ENCODE assay signal across 1 cellular context in the genomic region with DNA sequence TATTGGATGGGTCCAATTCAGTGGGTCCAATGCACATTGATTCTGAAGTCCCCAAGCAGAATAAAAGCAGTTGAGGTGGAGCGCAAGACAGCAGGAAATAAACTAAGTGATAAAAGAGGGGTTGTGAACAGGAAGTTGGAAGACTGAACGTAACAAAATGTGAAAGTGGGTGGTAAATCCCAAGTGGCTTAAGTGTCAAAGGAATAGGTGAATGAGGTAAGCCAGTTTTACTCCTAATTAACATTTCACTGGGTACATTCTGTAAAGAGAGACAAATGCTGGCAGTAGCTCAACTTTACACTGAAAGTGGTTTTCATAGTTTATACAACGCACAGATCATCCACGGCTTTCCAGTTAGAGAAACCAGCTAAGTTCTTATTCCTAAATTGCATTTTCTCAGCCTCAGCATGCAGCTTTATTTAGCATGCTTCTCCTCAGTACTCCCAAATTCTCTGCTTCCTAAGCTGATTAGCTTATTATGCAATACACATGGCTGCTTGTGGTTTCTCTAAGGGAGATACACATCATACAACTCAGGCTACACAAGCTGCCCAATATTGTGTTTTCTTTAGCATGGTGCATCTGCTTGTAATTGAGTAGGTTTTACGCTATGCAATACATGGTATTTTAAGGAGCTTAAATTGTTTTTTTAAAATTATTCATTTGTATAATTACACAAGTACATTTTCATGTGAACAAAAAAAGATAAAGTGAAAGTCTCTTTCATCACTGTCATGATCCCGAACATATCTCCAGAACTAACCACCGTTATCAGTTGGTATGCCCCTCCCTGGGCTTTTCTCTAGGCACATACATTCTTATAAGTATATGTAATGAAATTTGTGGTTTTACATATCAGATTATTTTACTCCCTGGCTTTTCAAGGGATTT.
TF ChIP-seq lines count a peak whose summit lies in the region.

No MANE protein-coding gene starts in this region.

TF ChIP-seq in K562, 482 proteins besides CTCF, POLR2A, EP300 and RAD21 (continued from another document and continues in another):
- TF ChIP-seq HMG20B (CRISPR knock-in tag; IDR thresholded peaks at IDR 0.05) (no peak), CREM (IDR thresholded peaks at IDR 0.05; ENCODE audit: low read depth) (no peak), CSDE1 (IDR thresholded peaks at IDR 0.05) (no peak), PCBP1 (IDR thresholded peaks at IDR 0.05; ENCODE audit: low read depth, low read length, poor library complexity, severe bottlenecking) (no peak), KDM5B (IDR thresholded peaks at IDR 0.05; ENCODE audit: insufficient replicate concordance, low read depth, low read length) (peak; percentile 32), ZNF561 (CRISPR knock-in tag; conservative IDR thresholded peaks at IDR 0.05) (no peak), NFIX (CRISPR knock-in tag; IDR thresholded peaks at IDR 0.05; ENCODE audit: low read depth) (no peak), SIN3B (IDR thresholded peaks at IDR 0.05; ENCODE audit: low read depth) (no peak), CHD2 (IDR thresholded peaks at IDR 0.05; ENCODE audit: low read depth, low read length) (no peak), HNRNPH1 (optimal IDR thresholded peaks at IDR 0.05; ENCODE audit: low read depth, low read length) (no peak), SNRNP70 (optimal IDR thresholded peaks at IDR 0.05; ENCODE audit: low read depth, low read length) (no peak), TOE1 (IDR thresholded peaks at IDR 0.05; ENCODE audit: borderline replicate concordance) (no peak), TOE1 (CRISPR knock-in tag; IDR thresholded peaks at IDR 0.05; ENCODE audit: borderline replicate concordance, low read depth) (no peak), ELF1 (tag; IDR thresholded peaks at IDR 0.05) (no peak), XRCC5 (IDR thresholded peaks at IDR 0.05; ENCODE audit: low read depth, low read length) (no peak), RCOR1 (IDR thresholded peaks at IDR 0.05; ENCODE audit: borderline replicate concordance in 1 of 2, low read depth in 2 of 2, low read length in 2 of 2) (peak in 1 of 2 experiments; percentile 60; a peak in 1 of 4 replicates), MAZ (CRISPR knock-in tag; conservative IDR thresholded peaks at IDR 0.05 in 1 of 2, IDR thresholded peaks at IDR 0.05 in 1 of 2) (no peak), ZNF324 (CRISPR knock-in tag; IDR thresholded peaks at IDR 0.05) (no peak), ZNF830 (CRISPR knock-in tag; IDR thresholded peaks at IDR 0.05) (no peak), NR2C2 (CRISPR knock-in tag; IDR thresholded peaks at IDR 0.05) (no peak), NR2C2 (tag; IDR thresholded peaks at IDR 0.05) (no peak), MTA3 (IDR thresholded peaks at IDR 0.05; ENCODE audit: borderline replicate concordance) (no peak), BMI1 (IDR thresholded peaks at IDR 0.05; ENCODE audit: low read length) (no peak), HEY1 (CRISPR knock-in tag; IDR thresholded peaks at IDR 0.05; ENCODE audit: borderline replicate concordance) (no peak), ZNF644 (tag; IDR thresholded peaks at IDR 0.05; ENCODE audit: low read depth) (no peak), HNRNPL (IDR thresholded peaks at IDR 0.05; ENCODE audit: low read depth, low read length) (no peak), XRCC3 (IDR thresholded peaks at IDR 0.05) (no peak), YBX1 (IDR thresholded peaks at IDR 0.05) (no peak), TCF7 (IDR thresholded peaks at IDR 0.05; ENCODE audit: borderline replicate concordance) (no peak), NFE2L1 (tag; IDR thresholded peaks at IDR 0.05; ENCODE audit: borderline replicate concordance, low read depth) (no peak), ZNF184 (CRISPR knock-in tag; IDR thresholded peaks at IDR 0.05) (no peak)
- TF ChIP-seq, protein P1, sequence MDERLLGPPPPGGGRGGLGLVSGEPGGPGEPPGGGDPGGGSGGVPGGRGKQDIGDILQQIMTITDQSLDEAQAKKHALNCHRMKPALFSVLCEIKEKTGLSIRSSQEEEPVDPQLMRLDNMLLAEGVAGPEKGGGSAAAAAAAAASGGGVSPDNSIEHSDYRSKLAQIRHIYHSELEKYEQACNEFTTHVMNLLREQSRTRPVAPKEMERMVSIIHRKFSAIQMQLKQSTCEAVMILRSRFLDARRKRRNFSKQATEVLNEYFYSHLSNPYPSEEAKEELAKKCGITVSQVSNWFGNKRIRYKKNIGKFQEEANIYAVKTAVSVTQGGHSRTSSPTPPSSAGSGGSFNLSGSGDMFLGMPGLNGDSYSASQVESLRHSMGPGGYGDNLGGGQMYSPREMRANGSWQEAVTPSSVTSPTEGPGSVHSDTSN (CRISPR knock-in tag; IDR thresholded peaks at IDR 0.05; ENCODE audit: low read depth), result no peak
- TF ChIP-seq, protein P1 (tag; conservative IDR thresholded peaks at IDR 0.05; ENCODE audit: low read depth), result peak; percentile 31; the same call in 1 of the 2 replicates
- TF ChIP-seq, protein P2, sequence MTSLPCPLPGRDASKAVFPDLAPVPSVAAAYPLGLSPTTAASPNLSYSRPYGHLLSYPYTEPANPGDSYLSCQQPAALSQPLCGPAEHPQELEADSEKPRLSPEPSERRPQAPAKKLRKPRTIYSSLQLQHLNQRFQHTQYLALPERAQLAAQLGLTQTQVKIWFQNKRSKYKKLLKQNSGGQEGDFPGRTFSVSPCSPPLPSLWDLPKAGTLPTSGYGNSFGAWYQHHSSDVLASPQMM (CRISPR knock-in tag; IDR thresholded peaks at IDR 0.05), result no peak
- TF ChIP-seq, protein P3, sequence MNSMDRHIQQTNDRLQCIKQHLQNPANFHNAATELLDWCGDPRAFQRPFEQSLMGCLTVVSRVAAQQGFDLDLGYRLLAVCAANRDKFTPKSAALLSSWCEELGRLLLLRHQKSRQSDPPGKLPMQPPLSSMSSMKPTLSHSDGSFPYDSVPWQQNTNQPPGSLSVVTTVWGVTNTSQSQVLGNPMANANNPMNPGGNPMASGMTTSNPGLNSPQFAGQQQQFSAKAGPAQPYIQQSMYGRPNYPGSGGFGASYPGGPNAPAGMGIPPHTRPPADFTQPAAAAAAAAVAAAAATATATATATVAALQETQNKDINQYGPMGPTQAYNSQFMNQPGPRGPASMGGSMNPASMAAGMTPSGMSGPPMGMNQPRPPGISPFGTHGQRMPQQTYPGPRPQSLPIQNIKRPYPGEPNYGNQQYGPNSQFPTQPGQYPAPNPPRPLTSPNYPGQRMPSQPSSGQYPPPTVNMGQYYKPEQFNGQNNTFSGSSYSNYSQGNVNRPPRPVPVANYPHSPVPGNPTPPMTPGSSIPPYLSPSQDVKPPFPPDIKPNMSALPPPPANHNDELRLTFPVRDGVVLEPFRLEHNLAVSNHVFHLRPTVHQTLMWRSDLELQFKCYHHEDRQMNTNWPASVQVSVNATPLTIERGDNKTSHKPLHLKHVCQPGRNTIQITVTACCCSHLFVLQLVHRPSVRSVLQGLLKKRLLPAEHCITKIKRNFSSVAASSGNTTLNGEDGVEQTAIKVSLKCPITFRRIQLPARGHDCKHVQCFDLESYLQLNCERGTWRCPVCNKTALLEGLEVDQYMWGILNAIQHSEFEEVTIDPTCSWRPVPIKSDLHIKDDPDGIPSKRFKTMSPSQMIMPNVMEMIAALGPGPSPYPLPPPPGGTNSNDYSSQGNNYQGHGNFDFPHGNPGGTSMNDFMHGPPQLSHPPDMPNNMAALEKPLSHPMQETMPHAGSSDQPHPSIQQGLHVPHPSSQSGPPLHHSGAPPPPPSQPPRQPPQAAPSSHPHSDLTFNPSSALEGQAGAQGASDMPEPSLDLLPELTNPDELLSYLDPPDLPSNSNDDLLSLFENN (IDR thresholded peaks at IDR 0.05; ENCODE audit: low read depth in 2 of 2, low read length in 2 of 2), result peak in 1 of 2 experiments; percentile 33; a peak in 1 of 4 replicates
- TF ChIP-seq, protein P4, sequence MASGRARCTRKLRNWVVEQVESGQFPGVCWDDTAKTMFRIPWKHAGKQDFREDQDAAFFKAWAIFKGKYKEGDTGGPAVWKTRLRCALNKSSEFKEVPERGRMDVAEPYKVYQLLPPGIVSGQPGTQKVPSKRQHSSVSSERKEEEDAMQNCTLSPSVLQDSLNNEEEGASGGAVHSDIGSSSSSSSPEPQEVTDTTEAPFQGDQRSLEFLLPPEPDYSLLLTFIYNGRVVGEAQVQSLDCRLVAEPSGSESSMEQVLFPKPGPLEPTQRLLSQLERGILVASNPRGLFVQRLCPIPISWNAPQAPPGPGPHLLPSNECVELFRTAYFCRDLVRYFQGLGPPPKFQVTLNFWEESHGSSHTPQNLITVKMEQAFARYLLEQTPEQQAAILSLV (tag; IDR thresholded peaks at IDR 0.05), result peak; percentile 88
- TF ChIP-seq, protein P5, sequence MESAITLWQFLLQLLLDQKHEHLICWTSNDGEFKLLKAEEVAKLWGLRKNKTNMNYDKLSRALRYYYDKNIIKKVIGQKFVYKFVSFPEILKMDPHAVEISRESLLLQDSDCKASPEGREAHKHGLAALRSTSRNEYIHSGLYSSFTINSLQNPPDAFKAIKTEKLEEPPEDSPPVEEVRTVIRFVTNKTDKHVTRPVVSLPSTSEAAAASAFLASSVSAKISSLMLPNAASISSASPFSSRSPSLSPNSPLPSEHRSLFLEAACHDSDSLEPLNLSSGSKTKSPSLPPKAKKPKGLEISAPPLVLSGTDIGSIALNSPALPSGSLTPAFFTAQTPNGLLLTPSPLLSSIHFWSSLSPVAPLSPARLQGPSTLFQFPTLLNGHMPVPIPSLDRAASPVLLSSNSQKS (CRISPR knock-in tag; IDR thresholded peaks at IDR 0.05), result no peak
- TF ChIP-seq, protein P6, sequence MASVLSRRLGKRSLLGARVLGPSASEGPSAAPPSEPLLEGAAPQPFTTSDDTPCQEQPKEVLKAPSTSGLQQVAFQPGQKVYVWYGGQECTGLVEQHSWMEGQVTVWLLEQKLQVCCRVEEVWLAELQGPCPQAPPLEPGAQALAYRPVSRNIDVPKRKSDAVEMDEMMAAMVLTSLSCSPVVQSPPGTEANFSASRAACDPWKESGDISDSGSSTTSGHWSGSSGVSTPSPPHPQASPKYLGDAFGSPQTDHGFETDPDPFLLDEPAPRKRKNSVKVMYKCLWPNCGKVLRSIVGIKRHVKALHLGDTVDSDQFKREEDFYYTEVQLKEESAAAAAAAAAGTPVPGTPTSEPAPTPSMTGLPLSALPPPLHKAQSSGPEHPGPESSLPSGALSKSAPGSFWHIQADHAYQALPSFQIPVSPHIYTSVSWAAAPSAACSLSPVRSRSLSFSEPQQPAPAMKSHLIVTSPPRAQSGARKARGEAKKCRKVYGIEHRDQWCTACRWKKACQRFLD (CRISPR knock-in tag; IDR thresholded peaks at IDR 0.05), result no peak
- TF ChIP-seq, protein P7, sequence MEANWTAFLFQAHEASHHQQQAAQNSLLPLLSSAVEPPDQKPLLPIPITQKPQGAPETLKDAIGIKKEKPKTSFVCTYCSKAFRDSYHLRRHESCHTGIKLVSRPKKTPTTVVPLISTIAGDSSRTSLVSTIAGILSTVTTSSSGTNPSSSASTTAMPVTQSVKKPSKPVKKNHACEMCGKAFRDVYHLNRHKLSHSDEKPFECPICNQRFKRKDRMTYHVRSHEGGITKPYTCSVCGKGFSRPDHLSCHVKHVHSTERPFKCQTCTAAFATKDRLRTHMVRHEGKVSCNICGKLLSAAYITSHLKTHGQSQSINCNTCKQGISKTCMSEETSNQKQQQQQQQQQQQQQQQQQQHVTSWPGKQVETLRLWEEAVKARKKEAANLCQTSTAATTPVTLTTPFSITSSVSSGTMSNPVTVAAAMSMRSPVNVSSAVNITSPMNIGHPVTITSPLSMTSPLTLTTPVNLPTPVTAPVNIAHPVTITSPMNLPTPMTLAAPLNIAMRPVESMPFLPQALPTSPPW (CRISPR knock-in tag; IDR thresholded peaks at IDR 0.05), result peak; percentile 45; the same call in 1 of the 2 replicates
- TF ChIP-seq, protein P8, sequence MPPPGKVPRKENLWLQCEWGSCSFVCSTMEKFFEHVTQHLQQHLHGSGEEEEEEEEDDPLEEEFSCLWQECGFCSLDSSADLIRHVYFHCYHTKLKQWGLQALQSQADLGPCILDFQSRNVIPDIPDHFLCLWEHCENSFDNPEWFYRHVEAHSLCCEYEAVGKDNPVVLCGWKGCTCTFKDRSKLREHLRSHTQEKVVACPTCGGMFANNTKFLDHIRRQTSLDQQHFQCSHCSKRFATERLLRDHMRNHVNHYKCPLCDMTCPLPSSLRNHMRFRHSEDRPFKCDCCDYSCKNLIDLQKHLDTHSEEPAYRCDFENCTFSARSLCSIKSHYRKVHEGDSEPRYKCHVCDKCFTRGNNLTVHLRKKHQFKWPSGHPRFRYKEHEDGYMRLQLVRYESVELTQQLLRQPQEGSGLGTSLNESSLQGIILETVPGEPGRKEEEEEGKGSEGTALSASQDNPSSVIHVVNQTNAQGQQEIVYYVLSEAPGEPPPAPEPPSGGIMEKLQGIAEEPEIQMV (tag; conservative IDR thresholded peaks at IDR 0.05; ENCODE audit: low read depth), result no peak
- TF ChIP-seq, protein P9, sequence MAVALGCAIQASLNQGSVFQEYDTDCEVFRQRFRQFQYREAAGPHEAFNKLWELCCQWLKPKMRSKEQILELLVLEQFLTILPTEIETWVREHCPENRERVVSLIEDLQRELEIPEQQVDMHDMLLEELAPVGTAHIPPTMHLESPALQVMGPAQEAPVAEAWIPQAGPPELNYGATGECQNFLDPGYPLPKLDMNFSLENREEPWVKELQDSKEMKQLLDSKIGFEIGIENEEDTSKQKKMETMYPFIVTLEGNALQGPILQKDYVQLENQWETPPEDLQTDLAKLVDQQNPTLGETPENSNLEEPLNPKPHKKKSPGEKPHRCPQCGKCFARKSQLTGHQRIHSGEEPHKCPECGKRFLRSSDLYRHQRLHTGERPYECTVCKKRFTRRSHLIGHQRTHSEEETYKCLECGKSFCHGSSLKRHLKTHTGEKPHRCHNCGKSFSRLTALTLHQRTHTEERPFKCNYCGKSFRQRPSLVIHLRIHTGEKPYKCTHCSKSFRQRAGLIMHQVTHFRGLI (CRISPR knock-in tag; IDR thresholded peaks at IDR 0.05), result no peak
- TF ChIP-seq, protein P10, sequence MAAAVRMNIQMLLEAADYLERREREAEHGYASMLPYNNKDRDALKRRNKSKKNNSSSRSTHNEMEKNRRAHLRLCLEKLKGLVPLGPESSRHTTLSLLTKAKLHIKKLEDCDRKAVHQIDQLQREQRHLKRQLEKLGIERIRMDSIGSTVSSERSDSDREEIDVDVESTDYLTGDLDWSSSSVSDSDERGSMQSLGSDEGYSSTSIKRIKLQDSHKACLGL (CRISPR knock-in tag; IDR thresholded peaks at IDR 0.05; ENCODE audit: borderline replicate concordance, poor library complexity, severe bottlenecking), result no peak
- TF ChIP-seq, protein P11, sequence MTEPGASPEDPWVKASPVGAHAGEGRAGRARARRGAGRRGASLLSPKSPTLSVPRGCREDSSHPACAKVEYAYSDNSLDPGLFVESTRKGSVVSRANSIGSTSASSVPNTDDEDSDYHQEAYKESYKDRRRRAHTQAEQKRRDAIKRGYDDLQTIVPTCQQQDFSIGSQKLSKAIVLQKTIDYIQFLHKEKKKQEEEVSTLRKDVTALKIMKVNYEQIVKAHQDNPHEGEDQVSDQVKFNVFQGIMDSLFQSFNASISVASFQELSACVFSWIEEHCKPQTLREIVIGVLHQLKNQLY (CRISPR knock-in tag; conservative IDR thresholded peaks at IDR 0.05), result no peak
- TF ChIP-seq, protein P12, sequence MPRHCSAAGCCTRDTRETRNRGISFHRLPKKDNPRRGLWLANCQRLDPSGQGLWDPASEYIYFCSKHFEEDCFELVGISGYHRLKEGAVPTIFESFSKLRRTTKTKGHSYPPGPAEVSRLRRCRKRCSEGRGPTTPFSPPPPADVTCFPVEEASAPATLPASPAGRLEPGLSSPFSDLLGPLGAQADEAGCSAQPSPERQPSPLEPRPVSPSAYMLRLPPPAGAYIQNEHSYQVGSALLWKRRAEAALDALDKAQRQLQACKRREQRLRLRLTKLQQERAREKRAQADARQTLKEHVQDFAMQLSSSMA (CRISPR knock-in tag; IDR thresholded peaks at IDR 0.05), result no peak
